Comparison of ENCODE assay signal across 1 cellular context in genomic region chr19:56637976-56638555, GRCh38.
A peak's percentile ranks its signal among the peaks of the same experiment; 100 is the strongest.
TF ChIP-seq lines count a peak whose summit lies in the region.

No MANE protein-coding gene starts in this region.

TF ChIP-seq in IMR-90, 13 proteins besides CTCF, POLR2A, EP300 and RAD21 (continued from another document):
- TF ChIP-seq USF2 (IDR thresholded peaks at IDR 0.05; ENCODE audit: low read depth, low read length), result peak; percentile 27; the same call in 1 of the 2 replicates
